9 cellular contexts compared by ENCODE assay signal in genomic region chr10:65571011-65571570, GRCh38.
DNase-seq lines count a peak whose midpoint lies in the region; ATAC-seq and TF ChIP-seq lines count a peak whose summit lies in the region.
"Had no signal": no experiment of that assay in that cellular context is flagged by ENCODE, and none has a peak within 500 bp of the region (broad histone marks: within the 10 kb centered on the region; RNA-seq: fewer than 3 reads in every experiment).

No MANE protein-coding gene starts in this region.

- H3K36me3 ChIP-seq in cardiac muscle cell, result no peaks in the 10 kb centered on the region
- H3K36me3 ChIP-seq in iPS DF 6.9 (ENCODE audit: control insufficient read depth, insufficient read depth, low read length), result peaks cover 2% of the 10 kb centered on the region; the same call in 1 of the 2 replicates
- H3K36me3 ChIP-seq in thyroid gland, result no peaks in the 10 kb centered on the region

- no peak for TF ChIP-seq POLR2A in thyroid gland (IDR thresholded peaks at IDR 0.05)

- intact Hi-C loops in Right ventricle myocardium inferior (cut with DNase I), result no loop called here
- intact Hi-C loops in thyroid gland (cut with DNase I), result no loop called here

- TF ChIP-seq CTCF in cardiac muscle cell (IDR thresholded peaks at IDR 0.05; ENCODE audit: low read depth, low read length) (no peak), thyroid gland (IDR thresholded peaks at IDR 0.05) (no peak), GM10266 (IDR thresholded peaks at IDR 0.05; ENCODE audit: control insufficient read depth, insufficient read depth, low read depth, missing control alignments) (no peak)

- H3K4me1 ChIP-seq in cardiac muscle cell (ENCODE audit: low read depth), result no peaks in the 10 kb centered on the region
- no peaks in the 10 kb centered on the region for H3K4me1 ChIP-seq in iPS DF 6.9 (ENCODE audit: control insufficient read depth, insufficient read depth, low read length)
- H3K4me1 ChIP-seq in thyroid gland, result no peaks in the 10 kb centered on the region

- no peaks in the 10 kb centered on the region for H3K9me3 ChIP-seq in cardiac muscle cell (ENCODE audit: low read depth)
- H3K9me3 ChIP-seq in iPS DF 6.9 (ENCODE audit: control insufficient read depth, insufficient read depth, low read length), result no peaks in the 10 kb centered on the region
- no peaks in the 10 kb centered on the region for H3K9me3 ChIP-seq in thyroid gland

- H3K4me3 ChIP-seq in cardiac muscle cell, result peak overlapping the region; percentile 37
- peak overlapping the region; percentile 66; the same call in 1 of the 2 replicates for H3K4me3 ChIP-seq in iPS DF 6.9 (ENCODE audit: low read length)
- H3K4me3 ChIP-seq in thyroid gland (replicated peaks in 1 of 3), result peak overlapping the region in 2 of 3 donors; percentile 20 to 49

- H3K27me3 ChIP-seq in cardiac muscle cell (no peaks in the 10 kb centered on the region), iPS DF 6.9 (ENCODE audit: control insufficient read depth, insufficient read depth, low read length) (no peaks in the 10 kb centered on the region), thyroid gland (no peaks in the 10 kb centered on the region)

- ATAC-seq in Right ventricle myocardium inferior, result no peak

- peak overlapping the region; percentile 33 for H3K27ac ChIP-seq in cardiac muscle cell
- no peak overlapping the region for H3K27ac ChIP-seq in iPS DF 6.9 (ENCODE audit: low read length)
- no peak overlapping the region for H3K27ac ChIP-seq in thyroid gland

- no CpG with 5 or more reads among the region's 5 CpGs for WGBS in iPS DF 6.9 (ENCODE audit: insufficient coverage, insufficient read length)
- WGBS in thyroid gland, 2 donors, result 8% methylated on average over 5 of the region's 5 CpGs

- DNase-seq in cardiac muscle cell (ENCODE audit: low read depth in 1 of 2, low spot score in 1 of 2), result peak in 1 of 2 donors; percentile 18
- no peak for DNase-seq in Right ventricle myocardium inferior (ENCODE audit: missing footprints)
- peak; percentile 60 for DNase-seq in SK-N-DZ (ENCODE audit: low spot score)
- no peak for DNase-seq in iPS DF 6.9 (ENCODE audit: low read depth, low spot score)
- no peak for DNase-seq in thyroid gland
- no peak for DNase-seq in NAMALWA (ENCODE audit: low spot score)
- DNase-seq in AG08395 (ENCODE audit: low spot score), result no peak
- DNase-seq in GM10266 (ENCODE audit: extremely low spot score), result no peak
- DNase-seq: DND-41 had no signal
